Comparison of ENCODE assay signal across 18 cellular contexts in the genomic region with DNA sequence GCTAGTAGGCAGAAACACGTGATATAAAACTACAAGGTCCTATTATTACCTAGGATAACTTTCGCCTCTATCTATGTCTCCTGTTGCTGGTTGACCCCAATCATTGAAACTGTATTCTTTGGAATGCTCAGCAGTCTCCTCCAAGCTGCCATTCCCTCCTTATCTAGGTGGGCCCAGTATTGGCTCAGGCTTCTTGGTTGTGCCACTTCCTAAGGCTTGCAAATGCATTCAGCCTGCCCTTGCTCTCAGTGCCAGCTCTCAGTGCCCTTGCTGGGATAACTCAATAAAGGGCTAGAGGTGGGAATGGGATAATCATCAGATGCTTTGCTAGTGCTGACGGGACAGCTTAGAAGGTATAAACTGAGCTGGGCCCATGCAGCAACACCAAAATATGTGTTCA. TPM values are rescaled to one million over a fixed set of nuclear protein-coding genes. Genes with fewer than 3 reads are reported as not detected.
DNase-seq lines count a peak whose midpoint lies in the region; ATAC-seq and TF ChIP-seq lines count a peak whose summit lies in the region.
"Had no signal": no experiment of that assay in that cellular context is flagged by ENCODE, and none has a peak within 500 bp of the region (broad histone marks: within the 10 kb centered on the region; RNA-seq: fewer than 3 reads in every experiment).

No MANE protein-coding gene starts in this region.

- DNase-seq in CD14-positive monocyte (ENCODE audit: low spot score) (no peak), activated B cell treated with CpG ODN at 0.5 μM for 24 hours (no peak), memory B cell (ENCODE audit: low spot score in 2 of 2) (no peak), NCI-H526 treated with DMSO at 0.1 percent for 48 hours (lab: John Stamatoyannopoulos, UW) (no peak), NCI-H2171 treated with DMSO at 0.1 percent for 48 hours (lab: John Stamatoyannopoulos, UW) (no peak)
- DNase-seq in CD8-positive, alpha-beta T cell = no peak
- DNase-seq: activated CD4-positive, alpha-beta T cell treated with anti-CD3 and anti-CD28 coated beads for 1 hour; AML-193; NCI-H2081; NCI-H524 treated with DMSO at 0.1 percent for 48 hours; psoas muscle; T1000 had no signal

- H3K9me3 Mint-ChIP-seq in CD14-positive monocyte = peaks cover 0 to 4% (median 0%) of the 10 kb centered on the region in 7 donors
- H3K9me3 Mint-ChIP-seq in CD8-positive, alpha-beta T cell = peaks cover 2% of the 10 kb centered on the region
- no peaks in the 10 kb centered on the region for H3K9me3 Mint-ChIP-seq in activated B cell treated with CpG ODN at 0.5 μM for 24 hours
- no peaks in the 10 kb centered on the region for H3K9me3 Mint-ChIP-seq in memory B cell

- no peaks in the 10 kb centered on the region for H3K27me3 ChIP-seq in CD8-positive, alpha-beta T cell (ENCODE audit: insufficient read depth, low read length)
- H3K27me3 ChIP-seq: gastroesophageal sphincter, SJSA1, tibial nerve had no signal

- no peak for TF ChIP-seq CTCF in CD14-positive monocyte (IDR thresholded peaks at IDR 0.05)
- TF ChIP-seq CTCF in CD8-positive, alpha-beta T cell (IDR thresholded peaks at IDR 0.05) = no peak
- no peak for TF ChIP-seq CTCF in activated B cell treated with CpG ODN at 0.5 μM for 24 hours (IDR thresholded peaks at IDR 0.05)

- H3K9me3 ChIP-seq in CD8-positive, alpha-beta T cell (ENCODE audit: low read length) = no peaks in the 10 kb centered on the region
- H3K9me3 ChIP-seq: gastroesophageal sphincter, psoas muscle, SJSA1, tibial nerve had no signal

- no peak overlapping the region for H3K4me3 ChIP-seq in CD8-positive, alpha-beta T cell (ENCODE audit: low read depth, low read length)
- H3K4me3 ChIP-seq: gastroesophageal sphincter, psoas muscle, SJSA1, tibial nerve had no signal

- intact Hi-C loops in CD14-positive monocyte (cut with micrococcal nuclease) (no loop called here), activated B cell treated with CpG ODN at 0.5 μM for 24 hours (cut with micrococcal nuclease) (no loop called here)
- intact Hi-C loops in CD8-positive, alpha-beta T cell (cut with DNase I, micrococcal nuclease) = no loop called here

- no peak overlapping the region for H3K4me3 Mint-ChIP-seq in CD14-positive monocyte
- H3K4me3 Mint-ChIP-seq in CD8-positive, alpha-beta T cell = peak overlapping the region; percentile 2
- no peak overlapping the region for H3K4me3 Mint-ChIP-seq in activated B cell treated with CpG ODN at 0.5 μM for 24 hours
- no peak overlapping the region for H3K4me3 Mint-ChIP-seq in memory B cell

- peaks cover 97% of the 10 kb centered on the region for H3K4me1 ChIP-seq in CD8-positive, alpha-beta T cell (ENCODE audit: insufficient read depth, low read length)
- H3K4me1 ChIP-seq: psoas muscle had no signal

- H3K4me1 Mint-ChIP-seq in CD14-positive monocyte (peaks cover 77% of the 10 kb centered on the region), activated B cell treated with CpG ODN at 0.5 μM for 24 hours (peaks cover 98% of the 10 kb centered on the region), memory B cell (peaks cover 64% of the 10 kb centered on the region)
- H3K4me1 Mint-ChIP-seq in CD8-positive, alpha-beta T cell (ENCODE audit: low read depth) = peaks cover 98% of the 10 kb centered on the region

- no peak overlapping the region for H3K27ac ChIP-seq in CD8-positive, alpha-beta T cell (ENCODE audit: low read depth, low read length)
- H3K27ac ChIP-seq: KMS-11, psoas muscle, SJSA1 had no signal

- POLR2A ChIA-PET in CD8-positive, alpha-beta T cell (lab: Charles Lee) = interaction anchor here (4.3 kb wide), 1 partner anchor 9 kb away, joined by 31 read pairs; no protein-coding TSS in a partner anchor
- POLR2A ChIA-PET in activated B cell treated with CpG ODN at 0.5 μM for 24 hours (lab: Charles Lee) = interaction anchor here (1.0 to 1.4 kb wide), 2 partner anchors 10 to 74 kb away, joined by 3 to 6 read pairs; no protein-coding TSS in a partner anchor

- H3K36me3 Mint-ChIP-seq in CD14-positive monocyte = peaks cover 71 to 93% of the 10 kb centered on the region in 2 donors
- H3K36me3 Mint-ChIP-seq in CD8-positive, alpha-beta T cell = peaks cover 86% of the 10 kb centered on the region
- H3K36me3 Mint-ChIP-seq in activated B cell treated with CpG ODN at 0.5 μM for 24 hours (ENCODE audit: low read depth) = peaks cover 95% of the 10 kb centered on the region
- peaks cover 41% of the 10 kb centered on the region for H3K36me3 Mint-ChIP-seq in memory B cell

- no peaks in the 10 kb centered on the region for H3K36me3 ChIP-seq in CD8-positive, alpha-beta T cell (ENCODE audit: insufficient read depth, low read length)
- H3K36me3 ChIP-seq: gastroesophageal sphincter had no signal

- H3K27me3 Mint-ChIP-seq in CD14-positive monocyte (ENCODE audit: low read depth in 3 of 3) (peaks cover 0 to 1% (median 1%) of the 10 kb centered on the region in 3 donors), activated B cell treated with CpG ODN at 0.5 μM for 24 hours (no peaks in the 10 kb centered on the region), memory B cell (no peaks in the 10 kb centered on the region)
- no peaks in the 10 kb centered on the region for H3K27me3 Mint-ChIP-seq in CD8-positive, alpha-beta T cell (ENCODE audit: low read depth)

- CTCF ChIA-PET in CD8-positive, alpha-beta T cell (lab: Charles Lee) = interaction anchor here (0.9 to 2.4 kb wide), 5 partner anchors 9 to 111 kb away, joined by 3 to 8 read pairs (median 4); no protein-coding TSS in a partner anchor
- CTCF ChIA-PET in activated B cell treated with CpG ODN at 0.5 μM for 24 hours (lab: Charles Lee) = interaction anchor here (1.9 kb wide), 1 partner anchor 10 kb away, joined by 4 read pairs; no protein-coding TSS in a partner anchor

- no peak for ATAC-seq in CD8-positive, alpha-beta T cell
- ATAC-seq in activated B cell treated with CpG ODN at 0.5 μM for 24 hours (ENCODE audit: low read depth) (no peak), memory B cell (ENCODE audit: low read depth) (no peak), GM18907 (IDR thresholded peaks at IDR 0.05; ENCODE audit: unreplicated experiment) (no peak), HG03095 (IDR thresholded peaks at IDR 0.05; ENCODE audit: unreplicated experiment) (no peak)
- ATAC-seq: gastroesophageal sphincter, psoas muscle had no signal

- H3K27ac Mint-ChIP-seq in CD14-positive monocyte (peak overlapping the region in 5 of 7 donors; percentile 17 to 84 (median 68)), activated B cell treated with CpG ODN at 0.5 μM for 24 hours (peak overlapping the region; percentile 77), memory B cell (peak overlapping the region; percentile 100)
- peak overlapping the region; percentile 66 for H3K27ac Mint-ChIP-seq in CD8-positive, alpha-beta T cell

RNA-seq across cellular contexts. Expression of a gene that starts 13.6 kb away (rescaled TPM):
- 100 to 1,000 TPM; 415 to 531 TPM for polyA plus RNA-seq in CD14-positive monocyte
- 1,000 to 10,000 TPM; 1,070 to 1,104 TPM for total RNA-seq in CD8-positive, alpha-beta T cell
- total RNA-seq in activated B cell treated with CpG ODN at 0.5 μM for 24 hours = 1,441 and 1,546 TPM in 2 replicates
